ENCODE assay signal across 33 cellular contexts in the genomic region with DNA sequence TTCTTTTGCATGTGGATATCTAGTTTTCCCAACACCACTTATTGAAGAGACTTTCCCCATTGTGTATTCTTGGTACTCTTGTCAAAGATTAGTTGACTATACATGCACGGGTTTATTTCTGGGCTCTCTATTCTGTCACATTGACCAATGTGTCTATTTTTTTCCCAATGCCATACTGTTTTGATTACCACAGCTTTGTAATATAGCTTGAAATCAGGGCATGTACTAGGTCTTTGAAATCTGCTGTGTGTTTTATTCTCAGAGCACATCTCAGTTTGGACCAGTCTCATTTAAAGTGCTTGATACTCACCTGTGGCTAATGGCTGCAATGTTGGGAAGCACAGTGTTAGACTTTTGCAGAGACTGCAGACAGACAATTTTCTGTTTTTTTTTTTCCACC. TPM values are rescaled to one million over a fixed set of nuclear protein-coding genes. Genes with fewer than 3 reads are reported as not detected.
"Had no signal": no experiment of that assay in that cellular context is flagged by ENCODE, and none has a peak within 500 bp of the region (broad histone marks: within the 10 kb centered on the region; RNA-seq: fewer than 3 reads in every experiment).

No MANE protein-coding gene starts in this region.

- H2AFZ ChIP-seq: neural progenitor cell, parathyroid adenoma had no signal

- H3K27ac ChIP-seq: neural progenitor cell, ovary, parathyroid adenoma, psoas muscle, skin epidermis, spleen, suprapubic skin, testis, tibial artery, transverse colon, upper lobe of right lung, uterus had no signal

- H3K27me3 ChIP-seq: ovary, testis, upper lobe of right lung had no signal

- H3K4me3 ChIP-seq: neural progenitor cell, ovary, psoas muscle, skin epidermis, smooth muscle cell, spleen, suprapubic skin, testis, tibial artery, transverse colon, upper lobe of right lung, uterus had no signal

- H3K4me2 ChIP-seq: neural progenitor cell, smooth muscle cell had no signal

- DNase-seq: natural killer cell; occipital lobe; ovary; posterior cingulate gyrus; psoas muscle; right cardiac atrium; spleen; stimulated activated CD4-positive, alpha-beta T cell treated with anti-CD3 and anti-CD28 coated beads, Interleukin-12 subunit alpha, Interleukin-12 subunit beta, amount 100 ng/mL, for 4 hours; stimulated activated CD4-positive, alpha-beta T cell treated with anti-CD3 and anti-CD28 coated beads, Interleukin-1b, Interleukin-23, amount 100 ng/mL, for 48 hours; stimulated activated CD4-positive, alpha-beta T cell treated with anti-CD3 and anti-CD28 coated beads, Interleukin-4, amount 100 ng/mL, for 1 hour; stimulated activated CD4-positive, alpha-beta T cell treated with anti-CD3 and anti-CD28 coated beads, Interleukin-4, amount 100 ng/mL, for 4 hours; stimulated activated CD8-positive, alpha-beta memory T cell treated with anti-CD3 and anti-CD28 coated beads, Interleukin-4, amount 100 ng/mL, for 48 hours; stimulated activated naive CD4-positive, alpha-beta T cell; stimulated activated naive CD8-positive, alpha-beta T cell treated with anti-CD3 and anti-CD28 coated beads, Interleukin-15, amount 100 ng/mL, for 72 hours; stimulated activated naive CD8-positive, alpha-beta T cell treated with anti-CD3 and anti-CD28 coated beads, Interleukin-15, Interleukin-2, amounts not matched to agents 100 U/mL and 50 U/mL, for 24 hours; substantia nigra; testis; tibial artery; transverse colon; upper lobe of right lung; uterus had no signal

- H3K9me3 ChIP-seq: ovary, testis, upper lobe of right lung, uterus had no signal

- H3K4me1 ChIP-seq: neural progenitor cell, parathyroid adenoma, psoas muscle, spleen, suprapubic skin, testis, tibial artery, upper lobe of right lung, uterus had no signal

- H3K9ac ChIP-seq: neural progenitor cell, parathyroid adenoma had no signal

- H3K79me2 ChIP-seq: parathyroid adenoma had no signal

- ATAC-seq: natural killer cell; psoas muscle; right cardiac atrium; sciatic nerve; stimulated activated memory B cell treated with anti-CD40 and anti-IgM and Interleukin-4, amounts not matched to agents 10 μg/mL and 1 μg/mL and 100 μg/mL, for 72 hours; stimulated activated naive CD8-positive, alpha-beta T cell treated with anti-CD3 and anti-CD28 coated beads, Interleukin-15, amount 100 ng/mL, for 72 hours; stimulated activated naive CD8-positive, alpha-beta T cell treated with anti-CD3 and anti-CD28 coated beads, Interleukin-15, Interleukin-2, amounts not matched to agents 100 U/mL and 50 U/mL, for 24 hours; upper lobe of right lung had no signal

- H3K36me3 ChIP-seq: neural progenitor cell, ovary, spleen, suprapubic skin, tibial artery, transverse colon, upper lobe of right lung, uterus had no signal

RNA-seq across cellular contexts. Expression of gene IL36G, which starts 32.8 kb away (rescaled TPM):
- total RNA-seq: natural killer cell, occipital lobe, osteoblast, ovary, progenitor cell of endocrine pancreas, psoas muscle, renal cortical epithelial cell, right cardiac atrium, sciatic nerve, spleen, upper lobe of right lung, urinary bladder, uterus had no signal
- polyA plus RNA-seq: neural cell, ovary, psoas muscle, right cardiac atrium, urinary bladder had no signal

RNA-seq across cellular contexts. Expression of gene IL37, which starts 34.0 kb away (rescaled TPM):
- total RNA-seq: natural killer cell, occipital lobe, osteoblast, ovary, progenitor cell of endocrine pancreas, psoas muscle, renal cortical epithelial cell, right cardiac atrium, sciatic nerve, smooth muscle cell, spleen, upper lobe of right lung, urinary bladder, uterus had no signal
- polyA plus RNA-seq: neural cell, ovary, psoas muscle, right cardiac atrium, smooth muscle cell, spleen, urinary bladder had no signal
